Comparison of ENCODE assay signal across 30 cellular contexts in the genomic region with DNA sequence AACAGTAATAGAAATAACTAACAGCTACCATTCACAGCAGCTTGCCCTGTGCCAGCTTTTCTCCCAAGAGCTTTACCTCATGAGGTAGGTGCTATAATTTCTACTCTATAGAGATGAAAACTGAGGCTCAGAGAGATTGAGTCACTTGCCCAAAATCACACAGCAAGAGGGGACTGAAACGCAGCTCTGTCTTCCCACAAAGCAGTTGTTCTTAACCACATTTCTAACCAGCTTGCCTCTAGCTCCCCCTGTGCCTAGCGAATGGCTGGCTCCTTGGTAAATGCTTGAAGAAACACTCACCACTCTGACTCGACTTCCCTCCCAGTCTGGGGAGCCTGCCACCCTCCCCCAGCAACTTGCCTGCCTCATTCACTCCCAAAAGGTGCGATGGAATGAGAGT. TPM values are rescaled to one million over a fixed set of nuclear protein-coding genes. Genes with fewer than 3 reads are reported as not detected.
"Had no signal": no experiment of that assay in that cellular context is flagged by ENCODE, and none has a peak within 500 bp of the region (broad histone marks: within the 10 kb centered on the region; RNA-seq: fewer than 3 reads in every experiment).

No MANE protein-coding gene starts in this region.

- H3K27me3 ChIP-seq: gastroesophageal sphincter, heart left ventricle, hepatocyte, neural progenitor cell, tibial nerve, upper lobe of left lung, uterus had no signal

- H3K4me3 ChIP-seq: gastroesophageal sphincter, heart left ventricle, hepatocyte, mucosa of descending colon, neural progenitor cell, smooth muscle cell, thoracic aorta, tibial nerve, upper lobe of left lung, uterus had no signal

- DNase-seq: effector CD8-positive, alpha-beta T cell; endodermal cell; foreskin fibroblast; heart left ventricle; kidney; mesenchymal stem cell; mucosa of descending colon; naive thymus-derived CD4-positive, alpha-beta T cell; stimulated activated CD4-positive, alpha-beta T cell treated with anti-CD3 and anti-CD28 coated beads, Interleukin-4, amount 100 ng/mL, for 4 hours; upper lobe of left lung; uterus had no signal

- H3K27ac Mint-ChIP-seq: dendritic cell treated with granulocyte-macrophage colony-stimulating factor and Interleukin-4, amounts not matched to agents 40 ng/mL and 50 ng/mL, for 4 days; endodermal cell; mesothelial cell of epicardium; nephron; neural progenitor cell; progenitor cell of endocrine pancreas; stimulated activated memory B cell treated with anti-CD40 and anti-IgM and Interleukin-4, amounts not matched to agents 10 μg/mL and 1 μg/mL and 100 μg/mL, for 72 hours; stimulated activated naive CD8-positive, alpha-beta T cell treated with anti-CD3 and anti-CD28 coated beads, Interleukin-15, Interleukin-2, amounts not matched to agents 100 ng/mL and 50 ng/mL, for 24 hours had no signal

- H3K4me2 ChIP-seq: hepatocyte, neural progenitor cell, smooth muscle cell had no signal

- H3K4me1 ChIP-seq: gastroesophageal sphincter, neural progenitor cell, parathyroid adenoma, tibial nerve, upper lobe of left lung, uterus had no signal

- H3K4me1 Mint-ChIP-seq: endodermal cell had no signal

- H3K9me3 Mint-ChIP-seq: dendritic cell treated with granulocyte-macrophage colony-stimulating factor and Interleukin-4, amounts not matched to agents 40 ng/mL and 50 ng/mL, for 4 days; endodermal cell; neural progenitor cell; stimulated activated naive CD8-positive, alpha-beta T cell treated with anti-CD3 and anti-CD28 coated beads, Interleukin-15, Interleukin-2, amounts not matched to agents 100 ng/mL and 50 ng/mL, for 24 hours had no signal

- H3K27ac ChIP-seq: epithelial cell of prostate, gastroesophageal sphincter, heart left ventricle, hepatocyte, neural progenitor cell, parathyroid adenoma, thoracic aorta, tibial nerve, upper lobe of left lung, uterus had no signal

- ATAC-seq: esophagus mucosa; gastroesophageal sphincter; left lobe of liver; mucosa of descending colon; naive thymus-derived CD4-positive, alpha-beta T cell; sciatic nerve; stimulated activated memory B cell treated with anti-CD40 and anti-IgM and Interleukin-4, amounts not matched to agents 10 μg/mL and 1 μg/mL and 100 μg/mL, for 72 hours had no signal

- H3K9ac ChIP-seq: neural progenitor cell, parathyroid adenoma had no signal

- H3K4me3 Mint-ChIP-seq: dendritic cell treated with granulocyte-macrophage colony-stimulating factor and Interleukin-4, amounts not matched to agents 40 ng/mL and 50 ng/mL, for 4 days; endodermal cell; mesothelial cell of epicardium; naive thymus-derived CD4-positive, alpha-beta T cell; nephron; neural progenitor cell; stimulated activated memory B cell treated with anti-CD40 and anti-IgM and Interleukin-4, amounts not matched to agents 10 μg/mL and 1 μg/mL and 100 μg/mL, for 72 hours; stimulated activated naive CD8-positive, alpha-beta T cell treated with anti-CD3 and anti-CD28 coated beads, Interleukin-15, Interleukin-2, amounts not matched to agents 100 ng/mL and 50 ng/mL, for 24 hours had no signal

- H3K36me3 ChIP-seq: gastroesophageal sphincter, heart left ventricle, neural progenitor cell, thoracic aorta, tibial nerve, upper lobe of left lung, uterus had no signal

- H2AFZ ChIP-seq: hepatocyte, neural progenitor cell, parathyroid adenoma had no signal

- H3K9me3 ChIP-seq: gastroesophageal sphincter, heart left ventricle, mucosa of descending colon, thoracic aorta, tibial nerve, upper lobe of left lung, uterus had no signal

- H3K79me2 ChIP-seq: hepatocyte, parathyroid adenoma had no signal

- H3K36me3 Mint-ChIP-seq: mesothelial cell of epicardium; naive thymus-derived CD4-positive, alpha-beta T cell; neural progenitor cell had no signal

RNA-seq across cellular contexts. Expression of a gene that starts 15.6 kb away (rescaled TPM):
- total RNA-seq: endodermal cell, hepatocyte, kidney, lung microvascular endothelial cell, mucosa of descending colon, osteoblast, progenitor cell of endocrine pancreas, sciatic nerve, thoracic aorta, tibial nerve, uterus had no signal
- polyA plus RNA-seq: naive thymus-derived CD4-positive, alpha-beta T cell had no signal
